In the genomic region with DNA sequence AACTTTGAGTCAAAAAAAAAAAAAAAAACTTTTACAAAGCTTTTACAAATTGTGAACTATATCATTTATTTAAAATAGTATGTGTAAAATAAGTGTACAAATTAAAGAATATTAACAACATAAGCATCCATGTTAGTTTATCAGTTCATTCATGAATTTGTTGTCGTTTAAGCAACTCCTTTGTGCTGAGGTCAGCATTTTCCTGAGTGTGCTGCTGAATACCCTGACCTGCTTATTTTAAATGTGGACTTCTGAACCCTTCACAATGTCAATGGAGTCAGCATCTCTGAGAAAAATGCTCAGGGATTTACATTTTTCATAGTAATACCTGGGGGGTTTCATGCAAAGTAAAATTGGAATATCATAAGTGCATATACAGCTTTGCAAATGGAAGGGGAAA, we compare ENCODE assay signal across 28 cellular contexts.
"Had no signal": no experiment of that assay in that cellular context is flagged by ENCODE, and none has a peak within 500 bp of the region (broad histone marks: within the 10 kb centered on the region; RNA-seq: fewer than 3 reads in every experiment).

No MANE protein-coding gene starts in this region.

- H3K27me3 Mint-ChIP-seq: stimulated activated naive B cell treated with anti-CD40 and anti-IgM and Interleukin-4, amounts not matched to agents 10 μg/mL and 1 μg/mL and 100 μg/mL, for 72 hours; stimulated activated naive CD8-positive, alpha-beta T cell treated with anti-CD3 and anti-CD28 coated beads, Interleukin-15, Interleukin-2, amounts not matched to agents 100 ng/mL and 50 ng/mL, for 24 hours had no signal

- H3K27me3 ChIP-seq: esophagus squamous epithelium, heart right ventricle, ovary, tibial nerve, upper lobe of left lung had no signal

- H3K36me3 ChIP-seq: esophagus squamous epithelium, heart right ventricle, left ventricle myocardium inferior, lower lobe of right lung, ovary, spleen, thoracic aorta, tibial nerve, upper lobe of left lung had no signal

- H3K4me3 ChIP-seq: coronary artery, esophagus squamous epithelium, heart right ventricle, left ventricle myocardium inferior, lower lobe of right lung, ovary, psoas muscle, skin epidermis, spleen, thoracic aorta, tibial nerve, upper lobe of left lung had no signal

- H3K4me1 Mint-ChIP-seq: naive thymus-derived CD4-positive, alpha-beta T cell; stimulated activated naive B cell treated with anti-CD40 and anti-IgM and Interleukin-4, amounts not matched to agents 10 μg/mL and 1 μg/mL and 100 μg/mL, for 72 hours had no signal

- FAIRE-seq: endometrium, islet of Langerhans, urothelium cell line had no signal

- H3K4me1 ChIP-seq: psoas muscle, spleen, tibial nerve, upper lobe of left lung had no signal

- H3K9me3 ChIP-seq: esophagus squamous epithelium, heart right ventricle, left ventricle myocardium inferior, lower lobe of right lung, ovary, psoas muscle, spleen, thoracic aorta, tibial nerve, upper lobe of left lung had no signal

- H3K27ac Mint-ChIP-seq: effector memory CD8-positive, alpha-beta T cell; naive thymus-derived CD4-positive, alpha-beta T cell; nephron progenitor cell; stimulated activated naive B cell treated with anti-CD40 and anti-IgM and Interleukin-4, amounts not matched to agents 10 μg/mL and 1 μg/mL and 100 μg/mL, for 72 hours; stimulated activated naive CD8-positive, alpha-beta T cell treated with anti-CD3 and anti-CD28 coated beads, Interleukin-15, Interleukin-2, amounts not matched to agents 100 ng/mL and 50 ng/mL, for 24 hours had no signal

- H3K9me3 Mint-ChIP-seq: effector memory CD8-positive, alpha-beta T cell; naive thymus-derived CD4-positive, alpha-beta T cell; nephron progenitor cell; stimulated activated naive B cell treated with anti-CD40 and anti-IgM and Interleukin-4, amounts not matched to agents 10 μg/mL and 1 μg/mL and 100 μg/mL, for 72 hours; stimulated activated naive CD8-positive, alpha-beta T cell treated with anti-CD3 and anti-CD28 coated beads, Interleukin-15, Interleukin-2, amounts not matched to agents 100 ng/mL and 50 ng/mL, for 24 hours had no signal

- H3K4me3 Mint-ChIP-seq: effector memory CD8-positive, alpha-beta T cell; naive thymus-derived CD4-positive, alpha-beta T cell; nephron progenitor cell; stimulated activated naive B cell treated with anti-CD40 and anti-IgM and Interleukin-4, amounts not matched to agents 10 μg/mL and 1 μg/mL and 100 μg/mL, for 72 hours; stimulated activated naive CD8-positive, alpha-beta T cell treated with anti-CD3 and anti-CD28 coated beads, Interleukin-15, Interleukin-2, amounts not matched to agents 100 ng/mL and 50 ng/mL, for 24 hours had no signal

- H3K36me3 Mint-ChIP-seq: naive thymus-derived CD4-positive, alpha-beta T cell; stimulated activated naive B cell treated with anti-CD40 and anti-IgM and Interleukin-4, amounts not matched to agents 10 μg/mL and 1 μg/mL and 100 μg/mL, for 72 hours had no signal

- H3K27ac ChIP-seq: coronary artery, esophagus squamous epithelium, heart right ventricle, left ventricle myocardium inferior, lower lobe of right lung, ovary, psoas muscle, skin epidermis, spleen, thoracic aorta, tibial nerve, upper lobe of left lung had no signal

- ATAC-seq: effector memory CD8-positive, alpha-beta T cell; heart right ventricle; left cardiac atrium; lower lobe of right lung; naive thymus-derived CD4-positive, alpha-beta T cell; psoas muscle; right cardiac atrium; stimulated activated naive B cell treated with anti-CD40 and anti-IgM and Interleukin-4, amounts not matched to agents 10 μg/mL and 1 μg/mL and 100 μg/mL, for 72 hours had no signal

- DNase-seq: effector memory CD8-positive, alpha-beta T cell; erythroblast; esophagus squamous epithelium; foreskin melanocyte; glutamatergic neuron; heart right ventricle; hippocampal formation; left cardiac atrium; left ventricle myocardium inferior; lower lobe of right lung; naive thymus-derived CD4-positive, alpha-beta T cell; nephron progenitor cell; nucleus accumbens; ovary; posterior cingulate gyrus; psoas muscle; right cardiac atrium; spleen; stimulated activated naive B cell treated with anti-CD40 and anti-IgM and Interleukin-4, amounts not matched to agents 10 μg/mL and 1 μg/mL and 100 μg/mL, for 72 hours; upper lobe of left lung had no signal
